17 cellular contexts compared by ENCODE assay signal in the genomic region with DNA sequence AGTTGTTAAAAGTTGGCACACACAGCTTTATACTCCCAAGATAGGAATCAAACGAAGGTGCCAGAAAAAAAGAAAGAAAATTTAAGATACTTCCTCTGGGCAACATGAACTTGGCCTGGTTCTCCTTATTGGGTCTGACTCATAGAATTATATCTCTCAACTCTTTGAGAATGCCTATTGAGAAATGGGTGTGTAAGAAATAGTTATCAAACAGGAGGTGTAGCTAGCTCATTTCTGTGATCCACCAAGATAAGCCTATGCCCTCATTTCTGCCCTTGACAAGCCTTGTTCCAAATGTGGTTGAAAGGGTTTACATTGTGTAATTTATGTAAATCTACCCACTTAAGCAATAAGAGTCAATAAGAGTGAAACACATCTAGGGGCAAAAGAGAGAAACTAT.
A peak's percentile ranks its signal among the peaks of the same experiment; 100 is the strongest.
DNase-seq lines count a peak whose midpoint lies in the region; ATAC-seq and TF ChIP-seq lines count a peak whose summit lies in the region.
"Had no signal": no experiment of that assay in that cellular context is flagged by ENCODE, and none has a peak within 500 bp of the region (broad histone marks: within the 10 kb centered on the region; RNA-seq: fewer than 3 reads in every experiment).

No MANE protein-coding gene starts in this region.

- H3K9ac ChIP-seq in GM23248 (no peak overlapping the region), fibroblast of lung (ENCODE audit: insufficient read depth, low read length) (no peak overlapping the region), neural progenitor cell (no peak overlapping the region)

- H3K9me3 Mint-ChIP-seq in neural progenitor cell (no peaks in the 10 kb centered on the region), immature natural killer cell (peaks cover 0 to 17% (median 3%) of the 10 kb centered on the region in 6 donors)

- H3F3A ChIP-seq in GM23248 (ENCODE audit: insufficient read depth), result peaks cover 34% of the 10 kb centered on the region
- no peaks in the 10 kb centered on the region for H3F3A ChIP-seq in neural progenitor cell (ENCODE audit: low read depth)

- H3K27ac Mint-ChIP-seq in neural progenitor cell, result no peak overlapping the region
- no peak overlapping the region for H3K27ac Mint-ChIP-seq in immature natural killer cell
- H3K27ac Mint-ChIP-seq: activated naive CD8-positive, alpha-beta T cell treated with anti-CD3 and anti-CD28 coated beads, Interleukin-2, amount 50 U/mL, for 24 hours; T-helper 2 cell treated with Interferon-gamma antibody and Interleukin-4, amounts not matched to agents 5 μg/mL and 100 μg/mL, for 36 hours had no signal

- peaks cover 2% of the 10 kb centered on the region for H3K4me1 Mint-ChIP-seq in neural progenitor cell
- peaks cover 0 to 5% of the 10 kb centered on the region in 2 donors for H3K4me1 Mint-ChIP-seq in immature natural killer cell

- H3K27me3 Mint-ChIP-seq in neural progenitor cell (ENCODE audit: insufficient read depth, low read depth), result peaks cover 2% of the 10 kb centered on the region
- peaks cover 0 to 2% (median 1%) of the 10 kb centered on the region in 3 donors for H3K27me3 Mint-ChIP-seq in immature natural killer cell (ENCODE audit: low read depth in 3 of 3)

- DNase-seq in AG08395 (ENCODE audit: low spot score), result peak; percentile 38
- peak; percentile 69 for DNase-seq in GM23248
- DNase-seq in RWPE2 (ENCODE audit: low spot score), result no peak
- DNase-seq in fibroblast of lung (ENCODE audit: low read depth in 2 of 2), result peak; percentile 37 to 47
- no peak for DNase-seq in KBM-7
- DNase-seq in neural progenitor cell (ENCODE audit: low spot score), result no peak
- DNase-seq in suprapubic skin (ENCODE audit: low spot score in 2 of 2), result no peak
- DNase-seq in immature natural killer cell, result no peak
- DNase-seq: activated naive CD8-positive, alpha-beta T cell treated with anti-CD3 and anti-CD28 coated beads, Interleukin-2, amount 50 U/mL, for 24 hours; central memory CD4-positive, alpha-beta T cell; COR-L47; H7; NCI-H1092; psoas muscle; spleen had no signal

- no peaks in the 10 kb centered on the region for H4K20me1 ChIP-seq in GM23248 (ENCODE audit: insufficient read depth)
- no peaks in the 10 kb centered on the region for H4K20me1 ChIP-seq in fibroblast of lung (ENCODE audit: control insufficient read depth, extremely low read depth, insufficient read depth, low read length)
- no peaks in the 10 kb centered on the region for H4K20me1 ChIP-seq in neural progenitor cell (ENCODE audit: low read depth)

- no peaks in the 10 kb centered on the region for H3K27me3 ChIP-seq in GM23248 (replicated peaks; ENCODE audit: insufficient read depth)
- H3K27me3 ChIP-seq in RWPE2 (ENCODE audit: insufficient read depth, poor library complexity, severe bottlenecking), result no peaks in the 10 kb centered on the region
- H3K27me3 ChIP-seq in fibroblast of lung (ENCODE audit: control insufficient read depth, insufficient read depth, low read length), result no peaks in the 10 kb centered on the region
- no peaks in the 10 kb centered on the region for H3K27me3 ChIP-seq in neural progenitor cell
- H3K27me3 ChIP-seq in suprapubic skin, result no peaks in the 10 kb centered on the region
- H3K27me3 ChIP-seq: spleen had no signal

- 4 to 6% methylated on average over 1 of the region's 1 CpG for WGBS in GM23248 (ENCODE audit: low coverage in 1 of 2, low lambda C conversion rate in 2 of 2, missing lambda C conversion rate in 2 of 2), 2 experiments
- WGBS in suprapubic skin, result 21% methylated on average over 1 of the region's 1 CpG

- no peak for TF ChIP-seq POLR2A in suprapubic skin (IDR thresholded peaks at IDR 0.05)

- H3K4me3 Mint-ChIP-seq in neural progenitor cell (no peak overlapping the region), immature natural killer cell (no peak overlapping the region)
- H3K4me3 Mint-ChIP-seq: activated naive CD8-positive, alpha-beta T cell treated with anti-CD3 and anti-CD28 coated beads, Interleukin-2, amount 50 U/mL, for 24 hours; neural crest cell; T-helper 2 cell treated with Interferon-gamma antibody and Interleukin-4, amounts not matched to agents 5 μg/mL and 100 μg/mL, for 36 hours had no signal

- no peak for TF ChIP-seq CTCF in RWPE2 (IDR thresholded peaks at IDR 0.05; ENCODE audit: poor library complexity, severe bottlenecking)
- no peak for TF ChIP-seq CTCF in fibroblast of lung (conservative IDR thresholded peaks at IDR 0.05 in 1 of 2, IDR thresholded peaks at IDR 0.05 in 1 of 2; ENCODE audit: low read depth in 1 of 2, low read length in 2 of 2)
- TF ChIP-seq CTCF in neural progenitor cell (IDR thresholded peaks at IDR 0.05), result no peak
- no peak for TF ChIP-seq CTCF in suprapubic skin (IDR thresholded peaks at IDR 0.05)

- no peak overlapping the region for H3K4me3 ChIP-seq in GM23248
- no peak overlapping the region for H3K4me3 ChIP-seq in RWPE2 (ENCODE audit: severe bottlenecking)
- no peak overlapping the region for H3K4me3 ChIP-seq in fibroblast of lung (replicated peaks in 1 of 4; ENCODE audit: control extremely low read depth in 1 of 4, insufficient read depth in 1 of 4, low read depth in 3 of 4, low read length in 4 of 4)
- H3K4me3 ChIP-seq in neural progenitor cell, result no peak overlapping the region
- H3K4me3 ChIP-seq in suprapubic skin, result no peak overlapping the region
- H3K4me3 ChIP-seq: psoas muscle, spleen had no signal

- no peak for TF ChIP-seq EP300 in suprapubic skin (IDR thresholded peaks at IDR 0.05)

- H3K27ac ChIP-seq in GM23248 (peak overlapping the region; percentile 29), RWPE2 (ENCODE audit: poor library complexity, severe bottlenecking) (no peak overlapping the region), fibroblast of lung (ENCODE audit: insufficient read depth, low read length) (no peak overlapping the region), neural progenitor cell (no peak overlapping the region), suprapubic skin (no peak overlapping the region)
- H3K27ac ChIP-seq: psoas muscle, spleen had no signal

- peak; percentile 66; the same call in 2 of the 3 replicates for ATAC-seq in RWPE2 (ENCODE audit: low read depth)
- ATAC-seq: activated naive CD8-positive, alpha-beta T cell treated with anti-CD3 and anti-CD28 coated beads, Interleukin-2, amount 50 U/mL, for 24 hours; psoas muscle had no signal

- H3K9me3 ChIP-seq in GM23248 (ENCODE audit: low read depth) (no peaks in the 10 kb centered on the region), RWPE2 (ENCODE audit: severe bottlenecking) (no peaks in the 10 kb centered on the region), fibroblast of lung (ENCODE audit: control insufficient read depth, insufficient read depth, low read depth, low read length) (no peaks in the 10 kb centered on the region), neural progenitor cell (ENCODE audit: low read depth) (no peaks in the 10 kb centered on the region), suprapubic skin (no peaks in the 10 kb centered on the region)
- H3K9me3 ChIP-seq: psoas muscle had no signal

- H3K36me3 Mint-ChIP-seq in neural progenitor cell (no peaks in the 10 kb centered on the region), immature natural killer cell (peaks cover 0 to 4% (median 0%) of the 10 kb centered on the region in 3 donors)

- no peaks in the 10 kb centered on the region for H3K9me2 ChIP-seq in GM23248 (ENCODE audit: insufficient read depth)

- in situ Hi-C loops in GM23248 (cut with MboI), result no loop called here
- in situ Hi-C loops in KBM-7 (cut with MboI; ENCODE audit: low pct_unique_long_range_greater_than_20kb, low sequenced_read_pairs), result no loop called here

- H2AFZ ChIP-seq in GM23248 (no peak overlapping the region), fibroblast of lung (ENCODE audit: low read length) (no peak overlapping the region), neural progenitor cell (replicated peaks) (no peak overlapping the region)

- H3K79me2 ChIP-seq in GM23248 (ENCODE audit: insufficient read depth) (no peaks in the 10 kb centered on the region), fibroblast of lung (ENCODE audit: control insufficient read depth, insufficient read depth, low read length) (no peaks in the 10 kb centered on the region), neural progenitor cell (ENCODE audit: low read depth) (no peaks in the 10 kb centered on the region)

- no peaks in the 10 kb centered on the region for H3K36me3 ChIP-seq in GM23248 (ENCODE audit: low read depth)
- H3K36me3 ChIP-seq in RWPE2 (ENCODE audit: low read depth), result no peaks in the 10 kb centered on the region
- H3K36me3 ChIP-seq in fibroblast of lung (ENCODE audit: control insufficient read depth, insufficient read depth, low read length), result no peaks in the 10 kb centered on the region
- no peaks in the 10 kb centered on the region for H3K36me3 ChIP-seq in neural progenitor cell
- no peaks in the 10 kb centered on the region for H3K36me3 ChIP-seq in suprapubic skin
- H3K36me3 ChIP-seq: spleen had no signal

- H3K4me1 ChIP-seq in GM23248 (ENCODE audit: insufficient read depth) (peaks cover 31% of the 10 kb centered on the region), RWPE2 (ENCODE audit: insufficient read depth, poor library complexity, severe bottlenecking) (peaks cover 6% of the 10 kb centered on the region), fibroblast of lung (ENCODE audit: control insufficient read depth, extremely low read depth, insufficient read depth, low read length) (no peaks in the 10 kb centered on the region), neural progenitor cell (no peaks in the 10 kb centered on the region), suprapubic skin (peaks cover 23% of the 10 kb centered on the region)
- H3K4me1 ChIP-seq: psoas muscle, spleen had no signal

- H3K4me2 ChIP-seq in GM23248 (ENCODE audit: unreplicated experiment), result peak overlapping the region; percentile 5
- H3K4me2 ChIP-seq in fibroblast of lung (ENCODE audit: extremely low read depth, insufficient read depth, low read length), result no peak overlapping the region
- H3K4me2 ChIP-seq in neural progenitor cell, result no peak overlapping the region

Comparison
In these comparisons a context has a peak if more than half of its experiments do, and no peak if none do; other contexts are left out.
1. DNase-seq: peak in AG08395 (single experiment), GM23248 (single experiment) and fibroblast of lung (2 of 2); none in RWPE2 (single experiment), KBM-7 (single experiment), neural progenitor cell (single experiment), suprapubic skin (0 of 2) and immature natural killer cell (0 of 3).